16 cellular contexts compared by ENCODE assay signal in the genomic region with DNA sequence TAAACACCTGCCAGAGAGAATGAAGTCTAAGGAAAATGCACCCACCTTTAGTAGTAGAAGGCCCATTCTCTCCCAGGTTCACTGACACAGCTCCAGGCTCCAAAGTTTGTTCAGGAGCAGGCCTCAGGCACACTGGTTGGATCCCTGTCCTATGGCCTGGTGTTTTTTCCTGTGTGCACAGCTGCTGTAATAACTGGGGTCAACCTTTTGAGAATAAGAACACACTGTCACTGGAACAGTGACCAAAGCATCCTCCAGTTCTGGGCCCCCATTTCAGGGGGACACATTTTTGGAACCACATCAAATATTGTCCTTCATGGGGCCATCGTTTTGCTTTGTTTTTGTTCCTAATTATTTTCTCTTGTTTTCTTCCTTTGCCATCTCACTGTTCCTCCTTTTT.
"Had no signal": no experiment of that assay in that cellular context is flagged by ENCODE, and none has a peak within 500 bp of the region (broad histone marks: within the 10 kb centered on the region; RNA-seq: fewer than 3 reads in every experiment).

No MANE protein-coding gene starts in this region.

- H3K9me3 Mint-ChIP-seq: nephron progenitor cell, type B pancreatic cell had no signal

- H3K36me3 ChIP-seq: colonic mucosa, left ventricle myocardium inferior, right atrium auricular region, thyroid gland had no signal

- H3K27ac Mint-ChIP-seq: naive thymus-derived CD4-positive, alpha-beta T cell; nephron progenitor cell; type B pancreatic cell had no signal

- H3K36me3 Mint-ChIP-seq: naive thymus-derived CD4-positive, alpha-beta T cell had no signal

- H3K4me1 ChIP-seq: colonic mucosa, foreskin keratinocyte had no signal

- H3K27me3 Mint-ChIP-seq: type B pancreatic cell had no signal

- ATAC-seq: left cardiac atrium; naive thymus-derived CD4-positive, alpha-beta T cell had no signal

- H3K27me3 ChIP-seq: colonic mucosa, foreskin keratinocyte, hepatocyte, right atrium auricular region, thyroid gland had no signal

- DNase-seq: colonic mucosa; dermis blood vessel endothelial cell; foreskin keratinocyte; kidney; left cardiac atrium; left ventricle myocardium inferior; naive thymus-derived CD4-positive, alpha-beta T cell; nephron progenitor cell; stimulated activated CD4-positive, alpha-beta T cell treated with anti-CD3 and anti-CD28 coated beads, Interleukin-2, amount 100 ng/mL, for 48 hours; stimulated activated naive CD4-positive, alpha-beta T cell treated with Interleukin-2 at 50 U/mL for 16 hours; thyroid gland had no signal

- H3K4me3 Mint-ChIP-seq: naive thymus-derived CD4-positive, alpha-beta T cell; nephron progenitor cell; type B pancreatic cell had no signal

- H3K27ac ChIP-seq: colonic mucosa, foreskin keratinocyte, hepatocyte, left ventricle myocardium inferior, right atrium auricular region, thyroid gland had no signal

- H3K4me3 ChIP-seq: colonic mucosa, hepatocyte, left ventricle myocardium inferior, lung, right atrium auricular region, smooth muscle cell, thyroid gland had no signal

- H3K9me3 ChIP-seq: colonic mucosa, thyroid gland had no signal
